ENCODE assay signal across 1 cellular context in the genomic region with DNA sequence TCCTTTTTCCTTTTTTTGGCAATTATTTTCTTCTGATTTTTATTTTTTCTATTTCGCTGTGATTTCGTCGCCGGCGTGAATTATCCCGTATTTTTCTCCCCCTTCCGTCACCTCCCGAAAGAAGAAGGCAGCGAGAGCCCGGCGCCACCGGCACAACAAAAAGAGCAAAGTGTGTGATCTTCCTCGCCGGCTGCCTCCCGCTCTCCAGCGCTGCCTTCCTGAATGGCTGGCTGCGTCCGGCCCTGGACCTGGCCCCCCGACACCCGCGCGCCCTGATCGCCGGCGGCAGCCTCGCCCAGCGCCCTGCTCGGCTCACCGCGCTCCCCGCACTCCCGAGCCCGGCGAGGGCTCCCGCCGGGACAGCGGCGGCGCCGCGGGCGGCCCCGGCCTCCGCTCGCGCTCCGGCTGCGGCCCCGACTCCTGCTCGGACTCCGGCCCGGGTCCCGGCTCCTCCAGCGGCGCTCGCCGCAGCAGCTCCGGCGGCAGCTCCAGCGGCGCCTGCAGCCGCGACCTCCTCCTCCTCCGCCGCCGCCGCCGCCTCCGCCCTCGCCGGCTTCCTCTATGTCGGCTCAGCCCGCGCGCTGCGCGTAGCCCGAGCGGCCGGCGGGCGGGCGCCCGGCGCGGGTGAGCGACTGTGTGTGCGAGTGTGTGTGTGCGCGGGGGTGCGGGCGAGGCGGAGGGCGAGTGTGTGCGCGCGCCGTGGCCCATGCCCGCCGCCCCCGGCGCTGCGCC.
TF ChIP-seq lines count a peak whose summit lies in the region.

No MANE protein-coding gene starts in this region.

TF ChIP-seq in IMR-90, 13 proteins besides CTCF, POLR2A, EP300 and RAD21:
- TF ChIP-seq CHD1 (IDR thresholded peaks at IDR 0.05; ENCODE audit: low read depth, low read length) (0 out of 2 replicates have a peak, but pooled peaks have one; percentile 47), NFE2L2 (IDR thresholded peaks at IDR 0.05; ENCODE audit: low read depth, low read length) (no peak)
